In the genomic region with DNA sequence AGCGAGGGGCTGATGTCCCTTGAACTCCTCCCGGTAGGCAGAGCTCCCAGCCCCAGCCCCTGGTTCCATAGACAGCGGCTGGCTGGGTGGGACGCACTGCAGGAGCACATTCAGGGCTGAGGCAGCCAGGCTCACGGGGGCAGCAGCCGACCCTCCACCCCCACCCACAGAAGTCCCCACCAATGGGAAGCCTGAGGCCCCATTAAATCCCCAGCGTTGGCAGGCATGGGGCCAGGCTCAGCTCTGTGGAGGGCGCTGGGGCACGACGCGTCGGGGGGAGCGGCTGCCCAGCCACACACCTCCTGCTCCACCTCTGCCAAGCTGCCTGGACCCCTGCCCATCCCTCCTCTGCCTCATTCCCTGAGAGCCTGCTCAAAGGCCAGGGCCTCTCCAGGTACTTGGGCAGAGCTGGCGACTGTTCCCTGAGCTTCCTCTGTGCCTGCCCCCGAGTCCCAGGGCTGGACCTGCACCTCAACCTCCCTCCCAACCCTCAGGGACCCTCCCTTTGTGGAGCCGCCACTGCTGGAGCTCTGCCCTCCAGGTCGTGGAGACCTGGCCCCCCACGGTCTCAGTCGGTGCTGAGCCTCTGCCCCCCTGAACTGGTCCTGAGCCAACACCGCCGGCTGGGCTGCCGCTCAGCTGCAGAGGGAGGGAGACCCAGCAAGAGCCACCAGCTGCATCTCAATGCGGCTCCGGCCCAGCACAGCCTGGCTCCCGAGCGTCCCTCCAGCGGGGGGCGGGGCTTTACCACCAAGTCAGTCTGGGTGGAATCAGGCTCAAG, we compare ENCODE assay signal across 12 cellular contexts. TPM values are rescaled to one million over a fixed set of nuclear protein-coding genes. Genes with fewer than 3 reads are reported as not detected.
DNase-seq lines count a peak whose midpoint lies in the region; ATAC-seq and TF ChIP-seq lines count a peak whose summit lies in the region.
"Had no signal": no experiment of that assay in that cellular context is flagged by ENCODE, and none has a peak within 500 bp of the region (broad histone marks: within the 10 kb centered on the region; RNA-seq: fewer than 3 reads in every experiment).

No MANE protein-coding gene starts in this region.

- no peak overlapping the region for H3K4me2 ChIP-seq in SK-N-SH

- no peaks in the 10 kb centered on the region for H3K79me2 ChIP-seq in SK-N-SH (ENCODE audit: insufficient read depth)

- TF ChIP-seq CTCF in SK-N-SH (IDR thresholded peaks at IDR 0.05) (no peak), Panc1 (IDR thresholded peaks at IDR 0.05) (no peak), thyroid gland (IDR thresholded peaks at IDR 0.05) (no peak)

- H3K4me3 ChIP-seq in SK-N-SH (ENCODE audit: low read depth in 2 of 2, low read length in 1 of 2) (no peak overlapping the region), Panc1 (ENCODE audit: low read depth in 2 of 2, low read length in 2 of 2) (no peak overlapping the region), thyroid gland (replicated peaks in 1 of 3) (no peak overlapping the region)
- H3K4me3 ChIP-seq: breast epithelium had no signal

- no peak for TF ChIP-seq EP300 in SK-N-SH (IDR thresholded peaks at IDR 0.05; ENCODE audit: borderline replicate concordance in 1 of 2, low read depth in 1 of 2, low read length in 1 of 2)

- no peaks in the 10 kb centered on the region for H3F3A ChIP-seq in SK-N-SH (replicated peaks; ENCODE audit: insufficient read depth)

- BruUV-seq in Panc1 (replicated peaks; lab: Mats Ljungman, UMichigan), result no TSS peak

- H3K9me3 Mint-ChIP-seq in activated naive CD8-positive, alpha-beta T cell treated with anti-CD3 and anti-CD28 coated beads for 36 hours, result peaks cover 5% of the 10 kb centered on the region

- H3K4me1 Mint-ChIP-seq in activated naive CD8-positive, alpha-beta T cell treated with anti-CD3 and anti-CD28 coated beads for 36 hours, result no peaks in the 10 kb centered on the region

- CTCF ChIA-PET in SK-N-SH (lab: Yijun Ruan, JAX) (interaction anchor here (0.8 to 2.9 kb wide), 4 partner anchors 18 to 42 kb away, joined by 3 to 15 read pairs (median 4); no protein-coding TSS in a partner anchor), Panc1 (lab: Charles Lee) (interaction anchor here (1.2 kb wide), 1 partner anchor 43 kb away, joined by 6 read pairs; no protein-coding TSS in a partner anchor)

- H3K27ac ChIP-seq in SK-N-SH (ENCODE audit: low read depth in 2 of 2, low read length in 1 of 2) (no peak overlapping the region), Panc1 (ENCODE audit: low read length) (no peak overlapping the region), thyroid gland (peak overlapping the region in 2 of 3 donors; percentile 45 to 68)
- H3K27ac ChIP-seq: breast epithelium had no signal

- H3K27ac Mint-ChIP-seq in activated naive CD8-positive, alpha-beta T cell treated with anti-CD3 and anti-CD28 coated beads for 36 hours, result no peak overlapping the region

- peak in 1 of 2 donors; percentile 60 for TF ChIP-seq POLR2A in thyroid gland (IDR thresholded peaks at IDR 0.05)

- no peak for ATAC-seq in SK-N-SH treated with all-trans-retinoic acid at 6 μM for 48 hours
- peak; percentile 68 for ATAC-seq in Panc1

- H3K4me3 Mint-ChIP-seq in activated naive CD8-positive, alpha-beta T cell treated with anti-CD3 and anti-CD28 coated beads for 36 hours, result no peak overlapping the region

- peak; percentile 66 for DNase-seq in SK-N-SH
- no peak for DNase-seq in Panc1 (ENCODE audit: low read depth, low spot score)
- DNase-seq in iPS-NIHi11 (ENCODE audit: low spot score), result peak; percentile 89
- DNase-seq in thyroid gland, result peak; percentile 99 to 100
- DNase-seq in activated naive CD8-positive, alpha-beta T cell treated with anti-CD3 and anti-CD28 coated beads for 36 hours, result no peak
- DNase-seq in activated effector memory CD4-positive, alpha-beta T cell treated with anti-CD3 and anti-CD28 coated beads, Interleukin-2, amount 50 U/mL, for 16 hours, result no peak
- no peak for DNase-seq in NCI-H1048 (lab: John Stamatoyannopoulos, UW)
- DNase-seq: GF-D8 had no signal

- H4K20me1 ChIP-seq in SK-N-SH (ENCODE audit: insufficient read depth), result no peaks in the 10 kb centered on the region

- no peaks in the 10 kb centered on the region for H3K9me2 ChIP-seq in SK-N-SH

- intact Hi-C loops in Panc1 (cut with micrococcal nuclease; ENCODE audit: unreplicated experiment) (no loop called here), thyroid gland (cut with DNase I) (no loop called here)

- no peaks in the 10 kb centered on the region for H3K36me3 Mint-ChIP-seq in activated naive CD8-positive, alpha-beta T cell treated with anti-CD3 and anti-CD28 coated beads for 36 hours

- no peak overlapping the region for H2AFZ ChIP-seq in SK-N-SH (ENCODE audit: low read depth)

- POLR2A ChIA-PET in SK-N-SH (lab: Yijun Ruan, JAX), result no interaction called here
- POLR2A ChIA-PET in Panc1 (lab: Charles Lee), result no interaction called here

- H3K27me3 Mint-ChIP-seq in activated naive CD8-positive, alpha-beta T cell treated with anti-CD3 and anti-CD28 coated beads for 36 hours, result no peaks in the 10 kb centered on the region

- WGBS in SK-N-SH (ENCODE audit: low lambda C conversion rate), result 27% methylated on average over 9 of the region's 28 CpGs
- 12 to 13% methylated on average over 6 to 22 of the region's 28 CpGs for whole genome bisulfite sequencing in thyroid gland, 2 donors

- H3K9ac ChIP-seq in SK-N-SH, result no peak overlapping the region

- no peaks in the 10 kb centered on the region for H3K36me3 ChIP-seq in SK-N-SH (replicated peaks in 1 of 2; ENCODE audit: control insufficient read depth in 1 of 2, insufficient read depth in 2 of 2, low read length in 1 of 2)
- H3K36me3 ChIP-seq in Panc1 (ENCODE audit: control insufficient read depth, insufficient read depth, low read length), result no peaks in the 10 kb centered on the region
- H3K36me3 ChIP-seq in thyroid gland, result no peaks in the 10 kb centered on the region
- H3K36me3 ChIP-seq: breast epithelium had no signal

- H3K4me1 ChIP-seq in SK-N-SH (ENCODE audit: control insufficient read depth in 1 of 2, insufficient read depth in 2 of 2, low read depth in 1 of 2, low read length in 1 of 2) (no peaks in the 10 kb centered on the region; a peak in 1 of 4 replicates), Panc1 (ENCODE audit: control insufficient read depth, insufficient read depth, low read length) (no peaks in the 10 kb centered on the region), thyroid gland (peaks cover 12 to 18% of the 10 kb centered on the region in 2 donors)
- H3K4me1 ChIP-seq: breast epithelium had no signal

- TF ChIP-seq RAD21 in SK-N-SH (IDR thresholded peaks at IDR 0.05; ENCODE audit: low read length), result no peak

- no peaks in the 10 kb centered on the region for H3K9me3 ChIP-seq in SK-N-SH
- H3K9me3 ChIP-seq in Panc1 (ENCODE audit: control insufficient read depth, insufficient read depth, low read depth, low read length), result no peaks in the 10 kb centered on the region
- no peaks in the 10 kb centered on the region for H3K9me3 ChIP-seq in thyroid gland
- H3K9me3 ChIP-seq: breast epithelium had no signal

- H3K27me3 ChIP-seq in SK-N-SH (ENCODE audit: insufficient read depth) (no peaks in the 10 kb centered on the region), Panc1 (ENCODE audit: control insufficient read depth, insufficient read depth, low read length) (no peaks in the 10 kb centered on the region), thyroid gland (no peaks in the 10 kb centered on the region)

- in situ Hi-C loops in Panc1 (cut with HindIII; ENCODE audit: low pct_unique_long_range_greater_than_20kb, low sequenced_read_pairs), result no loop called here

TF ChIP-seq in SK-N-SH, 30 proteins besides CTCF, POLR2A, EP300 and RAD21 (continues in another document):
- TF ChIP-seq TCF12 (IDR thresholded peaks at IDR 0.05), result no peak
- TF ChIP-seq, protein P1, sequence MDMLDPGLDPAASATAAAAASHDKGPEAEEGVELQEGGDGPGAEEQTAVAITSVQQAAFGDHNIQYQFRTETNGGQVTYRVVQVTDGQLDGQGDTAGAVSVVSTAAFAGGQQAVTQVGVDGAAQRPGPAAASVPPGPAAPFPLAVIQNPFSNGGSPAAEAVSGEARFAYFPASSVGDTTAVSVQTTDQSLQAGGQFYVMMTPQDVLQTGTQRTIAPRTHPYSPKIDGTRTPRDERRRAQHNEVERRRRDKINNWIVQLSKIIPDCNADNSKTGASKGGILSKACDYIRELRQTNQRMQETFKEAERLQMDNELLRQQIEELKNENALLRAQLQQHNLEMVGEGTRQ (IDR thresholded peaks at IDR 0.05; ENCODE audit: borderline replicate concordance, low read depth, low read length), result no peak
- no peak for TF ChIP-seq EZH2phosphoT487 (IDR thresholded peaks at IDR 0.05; ENCODE audit: borderline replicate concordance, low read depth)

TF ChIP-seq in SK-N-SH treated with all-trans-retinoic acid at 6 μM for 48 hours, 23 proteins besides CTCF, POLR2A, EP300 and RAD21 (continues in another document):
- TF ChIP-seq, protein P2, sequence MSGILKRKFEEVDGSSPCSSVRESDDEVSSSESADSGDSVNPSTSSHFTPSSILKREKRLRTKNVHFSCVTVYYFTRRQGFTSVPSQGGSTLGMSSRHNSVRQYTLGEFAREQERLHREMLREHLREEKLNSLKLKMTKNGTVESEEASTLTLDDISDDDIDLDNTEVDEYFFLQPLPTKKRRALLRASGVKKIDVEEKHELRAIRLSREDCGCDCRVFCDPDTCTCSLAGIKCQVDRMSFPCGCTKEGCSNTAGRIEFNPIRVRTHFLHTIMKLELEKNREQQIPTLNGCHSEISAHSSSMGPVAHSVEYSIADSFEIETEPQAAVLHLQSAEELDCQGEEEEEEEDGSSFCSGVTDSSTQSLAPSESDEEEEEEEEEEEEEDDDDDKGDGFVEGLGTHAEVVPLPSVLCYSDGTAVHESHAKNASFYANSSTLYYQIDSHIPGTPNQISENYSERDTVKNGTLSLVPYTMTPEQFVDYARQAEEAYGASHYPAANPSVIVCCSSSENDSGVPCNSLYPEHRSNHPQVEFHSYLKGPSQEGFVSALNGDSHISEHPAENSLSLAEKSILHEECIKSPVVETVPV (CRISPR knock-in tag; IDR thresholded peaks at IDR 0.05), result no peak
- TF ChIP-seq TOX (CRISPR knock-in tag; IDR thresholded peaks at IDR 0.05; ENCODE audit: borderline replicate concordance) (no peak), BACH2 (CRISPR knock-in tag; IDR thresholded peaks at IDR 0.05; ENCODE audit: borderline replicate concordance) (no peak)

RNA-seq across cellular contexts. Expression of a gene that starts 9.1 kb away (rescaled TPM):
- not detected in 2 replicates for polyA plus RNA-seq in SK-N-SH (2012; rRNA removed)
- not detected in 2 replicates for polyA plus RNA-seq in SK-N-SH (2012; cell fraction: cytosol; rRNA removed)
- not detected in 2 replicates for polyA plus RNA-seq in SK-N-SH (2012; cell fraction: nucleus; rRNA removed)
- total RNA-seq in Panc1 (2021; ENCODE audit: unreplicated experiment) (2.4 TPM), thyroid gland (1 to 10 TPM in 3 of 4 donors, under 1 TPM in 1; 0.54 to 6.3 (median 1.9) TPM)
- polyA plus RNA-seq in Panc1 (2012; ENCODE audit: insufficient read length), result 5.0 TPM
- not detected for total RNA-seq in activated naive CD8-positive, alpha-beta T cell treated with anti-CD3 and anti-CD28 coated beads for 36 hours
- total RNA-seq: breast epithelium, NCI-H460 had no signal
- polyA plus RNA-seq: urinary bladder had no signal

RNA-seq across cellular contexts. Expression of a gene that starts 59.0 kb away (rescaled TPM):
- not detected in 2 replicates for polyA plus RNA-seq in SK-N-SH (2012; rRNA removed)
- not detected in 2 replicates for polyA plus RNA-seq in SK-N-SH (2012; cell fraction: cytosol; rRNA removed)
- polyA plus RNA-seq in SK-N-SH (2012; cell fraction: nucleus; rRNA removed), result 0.01 and 0.05 TPM in 2 replicates
- 0.23 TPM for total RNA-seq in Panc1 (2021; ENCODE audit: unreplicated experiment)
- not detected for polyA plus RNA-seq in Panc1 (2012; ENCODE audit: insufficient read length)
- total RNA-seq in thyroid gland, result under 1 TPM in 1 of 4 donors, not detected in 3; 0.13 TPM
- under 1 TPM in 1 of 2 experiments, not detected in 1; 0.08 TPM for total RNA-seq in activated naive CD8-positive, alpha-beta T cell treated with anti-CD3 and anti-CD28 coated beads for 36 hours
- total RNA-seq: breast epithelium had no signal
- polyA plus RNA-seq: urinary bladder had no signal

Comparison
In these comparisons a context has a peak if more than half of its experiments do, and no peak if none do; other contexts are left out.
1. DNase-seq: peak in SK-N-SH (single experiment), iPS-NIHi11 (single experiment) and thyroid gland (2 of 2); none in Panc1 (single experiment), activated naive CD8-positive, alpha-beta T cell treated with anti-CD3 and anti-CD28 coated beads for 36 hours (single experiment), activated effector memory CD4-positive, alpha-beta T cell treated with anti-CD3 and anti-CD28 coated beads, Interleukin-2, amount 50 U/mL, for 16 hours (single experiment) and NCI-H1048 (single experiment).
2. H3K27ac ChIP-seq: peak in thyroid gland (2 of 3); none in SK-N-SH (0 of 2) and Panc1 (single experiment).